ENCODE assay signal across 33 cellular contexts in the genomic region with DNA sequence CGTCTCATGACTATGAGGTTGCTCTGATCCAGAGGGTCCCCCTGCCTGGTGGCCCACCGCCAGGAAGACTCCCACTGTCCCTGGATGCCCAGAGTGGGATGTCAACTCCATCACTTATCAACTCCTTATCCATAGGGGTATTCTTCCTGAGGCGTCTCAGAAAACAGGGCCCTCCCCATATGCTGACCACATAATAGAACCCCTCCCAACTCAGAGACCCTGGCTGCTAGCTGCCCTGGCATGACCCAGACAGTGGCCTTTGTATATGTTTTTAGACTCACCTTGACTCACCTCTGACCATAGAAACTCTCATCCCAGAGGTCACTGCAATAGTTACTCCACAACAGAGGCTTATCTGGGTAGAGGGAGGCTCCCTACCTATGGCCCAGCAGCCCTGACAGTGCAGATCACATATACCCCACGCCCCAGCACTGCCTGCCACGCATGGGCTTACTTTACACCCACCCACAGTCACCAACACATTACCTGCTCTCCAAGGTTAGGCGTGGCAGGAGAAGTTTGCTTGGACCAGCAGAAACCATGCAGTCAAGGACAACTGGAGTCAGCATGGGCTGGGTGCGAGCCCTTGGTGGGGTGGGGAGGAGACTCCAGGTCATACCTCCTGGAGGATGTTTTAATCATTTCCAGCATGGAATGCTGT. TPM values are rescaled to one million over a fixed set of nuclear protein-coding genes. Genes with fewer than 3 reads are reported as not detected.
"Had no signal": no experiment of that assay in that cellular context is flagged by ENCODE, and none has a peak within 500 bp of the region (broad histone marks: within the 10 kb centered on the region; RNA-seq: fewer than 3 reads in every experiment).

No MANE protein-coding gene starts in this region.

- H3K4me3 Mint-ChIP-seq: activated CD8-positive, alpha-beta memory T cell treated with anti-CD3 and anti-CD28 coated beads, Interleukin-2, amount 10 ng/mL, durations not matched to agents 7 days and 5 days; activated naive CD4-positive, alpha-beta T cell treated with anti-CD3 and anti-CD28 coated beads, Interleukin-2, amount 50 U/mL, for 24 hours; activated T-cell treated with anti-CD3 and anti-CD28 coated beads, Interleukin-2, amount 50 U/mL, for 24 hours; activated T-helper 1 cell treated with anti-CD3 and anti-CD28 coated beads, Interleukin-12 subunit alpha, Interleukin-12 subunit beta, Interleukin-2, Interleukin-4 antibody, amounts not matched to agents 30 ng/mL and 10 ng/mL and 1 ng/mL, durations not matched to agents 14 hours and 24 hours and 36 hours; central memory CD8-positive, alpha-beta T cell; T-helper 1 cell treated with Interleukin-12 subunit alpha and Interleukin-12 subunit beta and Interleukin-4 antibody, amounts not matched to agents 30 μg/mL and 1 μg/mL, for 36 hours; WTC11 had no signal

- H3K9me3 Mint-ChIP-seq: activated naive CD4-positive, alpha-beta T cell treated with anti-CD3 and anti-CD28 coated beads, Interleukin-2, amount 50 U/mL, for 24 hours; activated T-cell treated with anti-CD3 and anti-CD28 coated beads, Interleukin-2, amount 50 U/mL, for 24 hours; activated T-helper 1 cell treated with anti-CD3 and anti-CD28 coated beads, Interleukin-12 subunit alpha, Interleukin-12 subunit beta, Interleukin-2, Interleukin-4 antibody, amounts not matched to agents 30 ng/mL and 10 ng/mL and 1 ng/mL, durations not matched to agents 14 hours and 24 hours and 36 hours; central memory CD8-positive, alpha-beta T cell; T-helper 1 cell treated with Interleukin-12 subunit alpha and Interleukin-12 subunit beta and Interleukin-4 antibody, amounts not matched to agents 30 μg/mL and 1 μg/mL, for 36 hours; WTC11 had no signal

- H3K36me3 Mint-ChIP-seq: activated CD8-positive, alpha-beta memory T cell treated with anti-CD3 and anti-CD28 coated beads, Interleukin-2, amount 10 ng/mL, durations not matched to agents 7 days and 5 days; activated naive CD4-positive, alpha-beta T cell treated with anti-CD3 and anti-CD28 coated beads, Interleukin-2, amount 50 U/mL, for 24 hours; WTC11 had no signal

- ATAC-seq: activated CD8-positive, alpha-beta memory T cell treated with anti-CD3 and anti-CD28 coated beads, Interleukin-2, amount 10 ng/mL, durations not matched to agents 7 days and 5 days; Panc1; WTC11 had no signal

- H3K27ac ChIP-seq: RWPE1 had no signal

- DNase-seq: activated CD4-positive, alpha-beta T cell treated with anti-CD3 and anti-CD28 coated beads for 48 hours; activated CD4-positive, alpha-beta T cell treated with anti-CD3 and anti-CD28 coated beads, Interleukin-2, amount 50 U/mL, for 4 hours; activated CD4-positive, CD25-positive, alpha-beta regulatory T cell treated with anti-CD3 and anti-CD28 coated beads, Interleukin-2, amount 50 U/mL, for 72 hours; activated CD8-positive, alpha-beta memory T cell treated with anti-CD3 and anti-CD28 coated beads, Interleukin-2, amount 10 ng/mL, durations not matched to agents 7 days and 5 days; activated effector memory CD4-positive, alpha-beta T cell treated with Interleukin-2 at 50 U/mL for 16 hours; activated naive CD4-positive, alpha-beta T cell; activated T-cell treated with anti-CD3 and anti-CD28 coated beads, Interleukin-2, amount 50 U/mL, for 24 hours; KG1; NCI-H1092; NCI-H1417; NCI-H1694; NCI-H2029; NCI-H2107; NCI-H2171 treated with DMSO at 0.1 percent for 48 hours; NCI-H345; NCI-H510A treated with DMSO at 0.1 percent for 48 hours; NCI-H69; NK-92 treated with Interleukin-12 subunit alpha and Interleukin-12 subunit beta, amount 100 ng/mL, for 24 hours; OCI-M1; SHP77; T-helper 9 cell had no signal

- H3K27ac Mint-ChIP-seq: activated CD8-positive, alpha-beta memory T cell treated with anti-CD3 and anti-CD28 coated beads, Interleukin-2, amount 10 ng/mL, durations not matched to agents 7 days and 5 days; activated naive CD4-positive, alpha-beta T cell treated with anti-CD3 and anti-CD28 coated beads, Interleukin-2, amount 50 U/mL, for 24 hours; activated T-cell treated with anti-CD3 and anti-CD28 coated beads, Interleukin-2, amount 50 U/mL, for 24 hours; activated T-helper 1 cell treated with anti-CD3 and anti-CD28 coated beads, Interleukin-12 subunit alpha, Interleukin-12 subunit beta, Interleukin-2, Interleukin-4 antibody, amounts not matched to agents 30 ng/mL and 10 ng/mL and 1 ng/mL, durations not matched to agents 14 hours and 24 hours and 36 hours; T-helper 1 cell treated with Interleukin-12 subunit alpha and Interleukin-12 subunit beta and Interleukin-4 antibody, amounts not matched to agents 30 μg/mL and 1 μg/mL, for 36 hours; WTC11 had no signal

- H3K4me1 Mint-ChIP-seq: activated CD8-positive, alpha-beta memory T cell treated with anti-CD3 and anti-CD28 coated beads, Interleukin-2, amount 10 ng/mL, durations not matched to agents 7 days and 5 days; activated naive CD4-positive, alpha-beta T cell treated with anti-CD3 and anti-CD28 coated beads, Interleukin-2, amount 50 U/mL, for 24 hours; central memory CD8-positive, alpha-beta T cell had no signal

RNA-seq across cellular contexts. Expression of a gene that starts 2.3 kb away (rescaled TPM):
- total RNA-seq: activated CD8-positive, alpha-beta memory T cell treated with anti-CD3 and anti-CD28 coated beads, Interleukin-2, amount 10 ng/mL, durations not matched to agents 7 days and 5 days; activated T-helper 1 cell treated with anti-CD3 and anti-CD28 coated beads, Interleukin-12 subunit alpha, Interleukin-12 subunit beta, Interleukin-2, Interleukin-4 antibody, amounts not matched to agents 30 ng/mL and 10 ng/mL and 1 ng/mL, durations not matched to agents 14 hours and 24 hours and 36 hours; aorta; bronchial epithelial cell; LHCN-M2; M059J; SK-MEL-5; WTC11 had no signal

RNA-seq across cellular contexts. Expression of a gene that starts 53.9 kb away (rescaled TPM):
- total RNA-seq: M059J had no signal
